ENCODE assay signal across 1 cellular context in the genomic region with DNA sequence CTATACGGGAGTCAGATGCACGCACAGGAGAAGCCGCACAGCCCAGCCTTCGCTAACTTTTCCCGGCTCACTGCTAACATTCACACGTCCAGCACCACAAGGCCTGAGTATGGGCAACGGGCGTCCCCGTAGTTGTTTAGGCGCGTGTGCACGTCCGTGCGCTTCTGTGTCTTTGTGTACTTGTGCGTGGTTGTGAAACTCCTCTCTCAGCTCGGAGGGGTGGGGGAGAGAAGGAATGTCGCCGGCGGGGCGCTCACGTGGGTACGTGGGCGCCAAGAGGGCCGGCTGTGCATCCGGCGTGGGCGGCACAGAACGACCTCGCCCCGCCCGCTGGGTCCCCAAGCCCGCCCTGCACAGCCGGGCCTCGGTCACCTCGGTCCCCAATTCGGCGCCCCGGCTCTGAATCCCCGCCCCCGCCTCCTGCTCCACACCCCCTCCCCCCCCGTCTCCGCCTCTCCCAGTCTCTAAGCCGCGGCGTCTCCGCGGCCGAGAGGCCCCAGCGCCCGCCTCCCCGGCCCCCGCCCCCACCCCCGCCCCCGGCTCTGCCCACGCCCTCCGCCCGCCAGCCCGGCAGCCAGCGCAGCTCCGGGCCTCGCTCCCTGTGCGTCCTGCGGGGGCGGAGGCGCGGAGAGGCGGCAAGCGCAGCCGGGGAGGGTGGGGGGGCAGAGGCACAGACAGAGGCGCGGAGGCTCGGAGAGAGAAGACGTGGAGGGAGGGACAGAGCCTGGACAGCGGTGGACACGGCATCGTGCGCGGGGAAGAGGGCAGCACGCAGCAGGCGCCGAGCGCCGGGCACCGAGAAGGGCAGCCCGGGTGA.
A peak's percentile ranks its signal among the peaks of the same experiment; 100 is the strongest.
TF ChIP-seq lines count a peak whose summit lies in the region.

TSS of gene NAB2 (plus strand) at position 673 of the 817 bp plus-strand sequence. CDS start 158 bp downstream, outside the sequence.

TF ChIP-seq in K562, 482 proteins besides CTCF, POLR2A, EP300 and RAD21 (continued from another document and continues in another):
- TF ChIP-seq, protein P1, sequence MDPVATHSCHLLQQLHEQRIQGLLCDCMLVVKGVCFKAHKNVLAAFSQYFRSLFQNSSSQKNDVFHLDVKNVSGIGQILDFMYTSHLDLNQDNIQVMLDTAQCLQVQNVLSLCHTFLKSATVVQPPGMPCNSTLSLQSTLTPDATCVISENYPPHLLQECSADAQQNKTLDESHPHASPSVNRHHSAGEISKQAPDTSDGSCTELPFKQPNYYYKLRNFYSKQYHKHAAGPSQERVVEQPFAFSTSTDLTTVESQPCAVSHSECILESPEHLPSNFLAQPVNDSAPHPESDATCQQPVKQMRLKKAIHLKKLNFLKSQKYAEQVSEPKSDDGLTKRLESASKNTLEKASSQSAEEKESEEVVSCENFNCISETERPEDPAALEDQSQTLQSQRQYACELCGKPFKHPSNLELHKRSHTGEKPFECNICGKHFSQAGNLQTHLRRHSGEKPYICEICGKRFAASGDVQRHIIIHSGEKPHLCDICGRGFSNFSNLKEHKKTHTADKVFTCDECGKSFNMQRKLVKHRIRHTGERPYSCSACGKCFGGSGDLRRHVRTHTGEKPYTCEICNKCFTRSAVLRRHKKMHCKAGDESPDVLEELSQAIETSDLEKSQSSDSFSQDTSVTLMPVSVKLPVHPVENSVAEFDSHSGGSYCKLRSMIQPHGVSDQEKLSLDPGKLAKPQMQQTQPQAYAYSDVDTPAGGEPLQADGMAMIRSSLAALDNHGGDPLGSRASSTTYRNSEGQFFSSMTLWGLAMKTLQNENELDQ (CRISPR knock-in tag; IDR thresholded peaks at IDR 0.05; ENCODE audit: borderline replicate concordance): no peak
- TF ChIP-seq ASH1L (IDR thresholded peaks at IDR 0.05; ENCODE audit: borderline replicate concordance, low read depth, partially characterized antibody) (no peak), SETDB1 (IDR thresholded peaks at IDR 0.05; ENCODE audit: low read length) (no peak), CAMTA2 (CRISPR knock-in tag; conservative IDR thresholded peaks at IDR 0.05) (no peak), CCNT2 (IDR thresholded peaks at IDR 0.05; ENCODE audit: borderline replicate concordance, extremely low read depth, insufficient read length, low read depth, low read length) (peak; percentile 38), AFF1 (IDR thresholded peaks at IDR 0.05; ENCODE audit: low read depth in 1 of 2, partially characterized antibody in 2 of 2) (no peak), ZNF282 (CRISPR knock-in tag; IDR thresholded peaks at IDR 0.05) (no peak), CBX3 (IDR thresholded peaks at IDR 0.05; ENCODE audit: borderline replicate concordance in 1 of 2, low read length in 2 of 2) (peak in 1 of 2 experiments; percentile 47; a peak in 1 of 3 replicates), JUNB (CRISPR knock-in tag; conservative IDR thresholded peaks at IDR 0.05) (no peak), JUN (IDR thresholded peaks at IDR 0.05; ENCODE audit: borderline replicate concordance, low read depth, low read length) (no peak), JUN (CRISPR knock-in tag; IDR thresholded peaks at IDR 0.05; ENCODE audit: borderline replicate concordance) (no peak), FOSL1 (tag; conservative IDR thresholded peaks at IDR 0.05) (peak; percentile 64), ATF2 (CRISPR knock-in tag; IDR thresholded peaks at IDR 0.05) (no peak), ZNF76 (CRISPR knock-in tag; IDR thresholded peaks at IDR 0.05; ENCODE audit: borderline replicate concordance) (no peak), ZNF24 (IDR thresholded peaks at IDR 0.05) (no peak), STAT5A (IDR thresholded peaks at IDR 0.05; ENCODE audit: borderline replicate concordance, low read length) (no peak), IRF2 (CRISPR knock-in tag; IDR thresholded peaks at IDR 0.05) (no peak), MAFG (tag; conservative IDR thresholded peaks at IDR 0.05) (no peak), ZNF217 (CRISPR knock-in tag; IDR thresholded peaks at IDR 0.05) (no peak), NCOA2 (IDR thresholded peaks at IDR 0.05; ENCODE audit: partially characterized antibody in 2 of 2) (no peak), CBX2 (IDR thresholded peaks at IDR 0.05; ENCODE audit: insufficient read depth, low read length, poor library complexity, severe bottlenecking) (no peak), SRSF9 (IDR thresholded peaks at IDR 0.05; ENCODE audit: borderline replicate concordance, low read depth, low read length) (no peak), MEF2D (tag; conservative IDR thresholded peaks at IDR 0.05; ENCODE audit: low read depth) (no peak), ZNF830 (CRISPR knock-in tag; IDR thresholded peaks at IDR 0.05) (no peak), KAT8 (IDR thresholded peaks at IDR 0.05; ENCODE audit: low read depth) (no peak), ZNF518B (CRISPR knock-in tag; IDR thresholded peaks at IDR 0.05) (no peak), LARP7 (IDR thresholded peaks at IDR 0.05) (no peak), NFYB (IDR thresholded peaks at IDR 0.05; ENCODE audit: extremely low read depth, insufficient read length) (no peak), C11orf30 (IDR thresholded peaks at IDR 0.05; ENCODE audit: low read depth) (no peak), ZNF239 (CRISPR knock-in tag; IDR thresholded peaks at IDR 0.05) (no peak), SMARCA4 (IDR thresholded peaks at IDR 0.05) (no peak; the same call in 1 of the 2 replicates), E2F8 (IDR thresholded peaks at IDR 0.05; ENCODE audit: low read depth, partially characterized antibody) (no peak)
- TF ChIP-seq, protein P2, sequence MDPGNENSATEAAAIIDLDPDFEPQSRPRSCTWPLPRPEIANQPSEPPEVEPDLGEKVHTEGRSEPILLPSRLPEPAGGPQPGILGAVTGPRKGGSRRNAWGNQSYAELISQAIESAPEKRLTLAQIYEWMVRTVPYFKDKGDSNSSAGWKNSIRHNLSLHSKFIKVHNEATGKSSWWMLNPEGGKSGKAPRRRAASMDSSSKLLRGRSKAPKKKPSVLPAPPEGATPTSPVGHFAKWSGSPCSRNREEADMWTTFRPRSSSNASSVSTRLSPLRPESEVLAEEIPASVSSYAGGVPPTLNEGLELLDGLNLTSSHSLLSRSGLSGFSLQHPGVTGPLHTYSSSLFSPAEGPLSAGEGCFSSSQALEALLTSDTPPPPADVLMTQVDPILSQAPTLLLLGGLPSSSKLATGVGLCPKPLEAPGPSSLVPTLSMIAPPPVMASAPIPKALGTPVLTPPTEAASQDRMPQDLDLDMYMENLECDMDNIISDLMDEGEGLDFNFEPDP (CRISPR knock-in tag; IDR thresholded peaks at IDR 0.05): no peak
- TF ChIP-seq, protein P3, sequence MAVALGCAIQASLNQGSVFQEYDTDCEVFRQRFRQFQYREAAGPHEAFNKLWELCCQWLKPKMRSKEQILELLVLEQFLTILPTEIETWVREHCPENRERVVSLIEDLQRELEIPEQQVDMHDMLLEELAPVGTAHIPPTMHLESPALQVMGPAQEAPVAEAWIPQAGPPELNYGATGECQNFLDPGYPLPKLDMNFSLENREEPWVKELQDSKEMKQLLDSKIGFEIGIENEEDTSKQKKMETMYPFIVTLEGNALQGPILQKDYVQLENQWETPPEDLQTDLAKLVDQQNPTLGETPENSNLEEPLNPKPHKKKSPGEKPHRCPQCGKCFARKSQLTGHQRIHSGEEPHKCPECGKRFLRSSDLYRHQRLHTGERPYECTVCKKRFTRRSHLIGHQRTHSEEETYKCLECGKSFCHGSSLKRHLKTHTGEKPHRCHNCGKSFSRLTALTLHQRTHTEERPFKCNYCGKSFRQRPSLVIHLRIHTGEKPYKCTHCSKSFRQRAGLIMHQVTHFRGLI (CRISPR knock-in tag; IDR thresholded peaks at IDR 0.05): peak; percentile 48; the same call in 1 of the 2 replicates
- TF ChIP-seq, protein P4, sequence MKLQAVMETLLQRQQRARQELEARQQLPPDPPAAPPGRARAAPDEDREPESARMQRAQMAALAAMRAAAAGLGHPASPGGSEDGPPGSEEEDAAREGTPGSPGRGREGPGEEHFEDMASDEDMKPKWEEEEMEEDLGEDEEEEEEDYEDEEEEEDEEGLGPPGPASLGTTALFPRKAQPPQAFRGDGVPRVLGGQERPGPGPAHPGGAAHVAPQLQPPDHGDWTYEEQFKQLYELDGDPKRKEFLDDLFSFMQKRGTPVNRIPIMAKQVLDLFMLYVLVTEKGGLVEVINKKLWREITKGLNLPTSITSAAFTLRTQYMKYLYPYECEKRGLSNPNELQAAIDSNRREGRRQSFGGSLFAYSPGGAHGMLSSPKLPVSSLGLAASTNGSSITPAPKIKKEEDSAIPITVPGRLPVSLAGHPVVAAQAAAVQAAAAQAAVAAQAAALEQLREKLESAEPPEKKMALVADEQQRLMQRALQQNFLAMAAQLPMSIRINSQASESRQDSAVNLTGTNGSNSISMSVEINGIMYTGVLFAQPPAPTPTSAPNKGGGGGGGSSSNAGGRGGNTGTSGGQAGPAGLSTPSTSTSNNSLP (IDR thresholded peaks at IDR 0.05; ENCODE audit: borderline replicate concordance, low read depth, low read length): no peak
- TF ChIP-seq, protein P5, sequence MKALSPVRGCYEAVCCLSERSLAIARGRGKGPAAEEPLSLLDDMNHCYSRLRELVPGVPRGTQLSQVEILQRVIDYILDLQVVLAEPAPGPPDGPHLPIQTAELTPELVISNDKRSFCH (CRISPR knock-in tag; IDR thresholded peaks at IDR 0.05): no peak
- TF ChIP-seq, protein P5 (tag; IDR thresholded peaks at IDR 0.05): 0 out of 2 replicates have a peak, but pooled peaks have one; percentile 5
